10 cellular contexts compared by ENCODE assay signal in the genomic region with DNA sequence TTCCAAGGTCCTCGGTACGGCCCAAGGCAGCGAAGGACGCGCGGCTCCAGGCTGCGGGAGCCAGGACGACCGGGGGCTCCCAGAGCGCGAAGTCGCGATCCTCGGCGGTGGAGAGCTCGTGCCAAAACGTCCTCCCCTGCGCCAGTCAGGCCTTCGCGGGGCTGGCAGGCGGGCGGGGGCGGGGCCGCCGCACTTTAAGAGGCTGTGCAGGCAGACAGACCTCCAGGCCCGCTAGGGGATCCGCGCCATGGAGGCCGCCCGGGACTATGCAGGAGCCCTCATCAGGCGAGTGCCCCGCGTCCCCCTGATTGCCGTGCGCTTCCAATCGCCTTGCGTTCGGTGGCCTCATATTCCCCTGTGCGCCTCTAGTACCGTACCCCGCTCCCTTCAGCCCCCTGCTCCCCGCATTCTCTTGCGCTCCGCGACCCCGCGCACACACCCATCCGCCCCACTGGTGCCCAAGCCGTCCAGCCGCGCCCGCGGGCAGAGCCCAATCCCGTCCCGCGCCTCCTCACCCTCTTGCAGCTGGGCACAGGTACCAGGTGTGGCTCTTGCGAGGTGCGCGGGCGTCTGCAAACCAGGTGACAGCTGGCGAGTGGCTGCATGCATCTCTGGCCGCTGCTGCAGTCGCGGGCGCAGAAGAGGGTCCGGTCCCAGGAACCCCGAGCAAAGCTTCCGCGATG. TPM values are rescaled to one million over a fixed set of nuclear protein-coding genes. Genes with fewer than 3 reads are reported as not detected.
DNase-seq lines count a peak whose midpoint lies in the region; ATAC-seq and TF ChIP-seq lines count a peak whose summit lies in the region.
"Had no signal": no experiment of that assay in that cellular context is flagged by ENCODE, and none has a peak within 500 bp of the region (broad histone marks: within the 10 kb centered on the region; RNA-seq: fewer than 3 reads in every experiment).

A gene with protein sequence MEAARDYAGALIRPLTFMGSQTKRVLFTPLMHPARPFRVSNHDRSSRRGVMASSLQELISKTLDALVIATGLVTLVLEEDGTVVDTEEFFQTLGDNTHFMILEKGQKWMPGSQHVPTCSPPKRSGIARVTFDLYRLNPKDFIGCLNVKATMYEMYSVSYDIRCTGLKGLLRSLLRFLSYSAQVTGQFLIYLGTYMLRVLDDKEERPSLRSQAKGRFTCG (plus strand): TSS at position 225 of the 683 bp plus-strand sequence. CDS start 23 bp downstream, at position 248.

- intact Hi-C loops in gastrocnemius medialis (cut with DNase I; ENCODE audit: low total_unique reads): no loop called here

- no peak within 1 kb of the TSS for H2BK12ac ChIP-seq in H9 (ENCODE audit: insufficient read length, low read depth, low read length)

- no peak within 1 kb of the TSS for H4K5ac ChIP-seq in H9 (ENCODE audit: insufficient read length, low read depth, low read length)

- H3K9ac ChIP-seq in H9 (ENCODE audit: extremely low read depth, insufficient read length, low read length): no peak within 1 kb of the TSS
- H3K9ac ChIP-seq in iPS-15b (ENCODE audit: low read depth, low read length): peak within 1 kb of the TSS; percentile 24

- H3K4me1 ChIP-seq in H9 (ENCODE audit: insufficient read depth, low read length) (peaks cover 6% of the 10 kb centered on the region; the same call in 1 of the 2 replicates), iPS-15b (ENCODE audit: control insufficient read depth, insufficient read depth, low read length) (peaks cover 4% of the 10 kb centered on the region), gastrocnemius medialis (peaks cover 7% of the 10 kb centered on the region in 2 donors)

- no CpG with 5 or more reads among the region's 69 CpGs for WGBS in H9 (ENCODE audit: extremely low coverage, insufficient read length, low lambda C conversion rate)

- no peak within 1 kb of the TSS for H3K4ac ChIP-seq in H9 (ENCODE audit: low read depth, low read length)

- H3K23me2 ChIP-seq in H9 (ENCODE audit: insufficient read length, low read depth, low read length, poor library complexity, severe bottlenecking): peaks cover 13% of the 10 kb centered on the region

- no peak within 1 kb of the TSS for H4K91ac ChIP-seq in H9 (ENCODE audit: insufficient read length, low read depth, low read length)

- H4K20me1 ChIP-seq in H9 (ENCODE audit: control insufficient read depth, insufficient read depth, insufficient read length): no peaks in the 10 kb centered on the region

- no peak within 1 kb of the TSS for H3K18ac ChIP-seq in H9 (ENCODE audit: insufficient read length, low read depth, low read length)

- H3K27me3 ChIP-seq in H9 (ENCODE audit: insufficient read depth, low read length) (peaks cover 35% of the 10 kb centered on the region), iPS-15b (ENCODE audit: control insufficient read depth, insufficient read depth, low read length) (peaks cover 77% of the 10 kb centered on the region), gastrocnemius medialis (peaks cover 23 to 32% (median 24%) of the 10 kb centered on the region in 3 donors)

- no peak within 1 kb of the TSS for H2AK5ac ChIP-seq in H9 (ENCODE audit: insufficient read length, low read length)

- no peaks in the 10 kb centered on the region for H3K79me1 ChIP-seq in H9 (ENCODE audit: insufficient read depth, low read depth, low read length, poor library complexity, severe bottlenecking)

- H3K14ac ChIP-seq in H9 (ENCODE audit: insufficient read depth, low read length): no peak within 1 kb of the TSS

- no peak within 1 kb of the TSS for H2AFZ ChIP-seq in H9 (ENCODE audit: low read length)

- H3K36me3 ChIP-seq in iPS-15b (ENCODE audit: control insufficient read depth, insufficient read depth, low read length) (no peaks in the 10 kb centered on the region), gastrocnemius medialis (no peaks in the 10 kb centered on the region)

- no peak for TF ChIP-seq POLR2A in gastrocnemius medialis (IDR thresholded peaks at IDR 0.05)

- H3K4me3 ChIP-seq in astrocyte of the spinal cord (ENCODE audit: low read depth, low read length) (peak within 1 kb of the TSS; percentile 5), iPS-15b (ENCODE audit: low read depth, low read length) (peak within 1 kb of the TSS; percentile 59), gastrocnemius medialis (peak within 1 kb of the TSS; percentile 41 to 61 (median 46))

- H3K36me3 Mint-ChIP-seq in H9 (ENCODE audit: insufficient read depth in 1 of 3, low read depth in 3 of 3): no peaks in the 10 kb centered on the region; a peak in 1 of 7 replicates
- H3K36me3 Mint-ChIP-seq: activated naive CD4-positive, alpha-beta T cell treated with anti-CD3 and anti-CD28 coated beads, Interleukin-2, amount 10 ng/mL, durations not matched to agents 7 days and 5 days had no signal

- peak; percentile 73 for DNase-seq in H9
- DNase-seq in astrocyte of the spinal cord (ENCODE audit: low read depth, low spot score): no peak
- DNase-seq in gastrocnemius medialis: no peak
- no peak for DNase-seq in NCI-H1930 (lab: John Stamatoyannopoulos, UW)
- no peak for DNase-seq in NCI-H187 treated with DMSO at 0.1 percent for 48 hours (lab: John Stamatoyannopoulos, UW)
- DNase-seq: activated naive CD4-positive, alpha-beta T cell treated with anti-CD3 and anti-CD28 coated beads, Interleukin-2, amount 10 ng/mL, durations not matched to agents 7 days and 5 days had no signal

- H3K4me1 Mint-ChIP-seq in H9: peaks cover 23 to 26% of the 10 kb centered on the region in 2 experiments
- H3K4me1 Mint-ChIP-seq: activated naive CD4-positive, alpha-beta T cell treated with anti-CD3 and anti-CD28 coated beads, Interleukin-2, amount 10 ng/mL, durations not matched to agents 7 days and 5 days had no signal

- no peak within 1 kb of the TSS for H3K23ac ChIP-seq in H9 (ENCODE audit: insufficient read length, low read depth, low read length)

- ATAC-seq in gastrocnemius medialis (no peak), GM19395 (IDR thresholded peaks at IDR 0.05; ENCODE audit: unreplicated experiment) (no peak), GM21576 (IDR thresholded peaks at IDR 0.05; ENCODE audit: unreplicated experiment) (no peak)

- H2BK20ac ChIP-seq in H9 (ENCODE audit: low read depth, low read length, poor library complexity, severe bottlenecking): no peak within 1 kb of the TSS

- H3K9me3 ChIP-seq in H9 (ENCODE audit: control insufficient read depth, low read depth, low read length): no peaks in the 10 kb centered on the region
- no peaks in the 10 kb centered on the region for H3K9me3 ChIP-seq in iPS-15b (ENCODE audit: control insufficient read depth, insufficient read depth, low read length)
- H3K9me3 ChIP-seq in gastrocnemius medialis: no peaks in the 10 kb centered on the region

- H3K27ac Mint-ChIP-seq in H9: no peak within 1 kb of the TSS
- H3K27ac Mint-ChIP-seq: activated naive CD4-positive, alpha-beta T cell treated with anti-CD3 and anti-CD28 coated beads, Interleukin-2, amount 10 ng/mL, durations not matched to agents 7 days and 5 days had no signal

- H3K9me3 Mint-ChIP-seq in H9: no peaks in the 10 kb centered on the region; a peak in 1 of 5 replicates
- H3K9me3 Mint-ChIP-seq: activated naive CD4-positive, alpha-beta T cell treated with anti-CD3 and anti-CD28 coated beads, Interleukin-2, amount 10 ng/mL, durations not matched to agents 7 days and 5 days had no signal

- H2BK120ac ChIP-seq in H9 (ENCODE audit: low read depth, low read length, poor library complexity, severe bottlenecking): no peak within 1 kb of the TSS

- in situ Hi-C loops in astrocyte of the spinal cord (cut with HindIII; ENCODE audit: low sequenced_read_pairs): no loop called here
- in situ Hi-C loops in gastrocnemius medialis (cut with MboI; ENCODE audit: low sequenced_read_pairs in 4 of 4): no loop called here

- no peaks in the 10 kb centered on the region for H3K79me2 ChIP-seq in H9 (ENCODE audit: insufficient read depth, low read length)

- no peak within 1 kb of the TSS for H2BK5ac ChIP-seq in H9 (ENCODE audit: insufficient read length, low read length)

- H2BK15ac ChIP-seq in H9 (ENCODE audit: low read depth, low read length): no peak within 1 kb of the TSS; the same call in 1 of the 2 replicates

- TF ChIP-seq CTCF in H9 (conservative IDR thresholded peaks at IDR 0.05): no peak
- no peak for TF ChIP-seq CTCF in astrocyte of the spinal cord (IDR thresholded peaks at IDR 0.05; ENCODE audit: low read depth, low read length)
- TF ChIP-seq CTCF in gastrocnemius medialis (IDR thresholded peaks at IDR 0.05 in 4 of 5, conservative IDR thresholded peaks at IDR 0.05 in 1 of 5): no peak

- no peak within 1 kb of the TSS for H4K8ac ChIP-seq in H9 (replicated peaks; ENCODE audit: insufficient read length, low read depth, low read length)

- H3K56ac ChIP-seq in H9 (ENCODE audit: insufficient read length, low read depth, low read length): no peak within 1 kb of the TSS

- H3K4me2 ChIP-seq in H9 (ENCODE audit: insufficient read depth, insufficient read length, low read length): peak within 1 kb of the TSS; percentile 92

- H3K27me3 Mint-ChIP-seq in H9 (ENCODE audit: low read depth): peaks cover 84% of the 10 kb centered on the region

- H3K4me3 Mint-ChIP-seq in H9: peak within 1 kb of the TSS; percentile 66 to 84
- H3K4me3 Mint-ChIP-seq: activated naive CD4-positive, alpha-beta T cell treated with anti-CD3 and anti-CD28 coated beads, Interleukin-2, amount 10 ng/mL, durations not matched to agents 7 days and 5 days had no signal

- H3K27ac ChIP-seq in H9 (ENCODE audit: insufficient read length, low read depth, low read length): no peak within 1 kb of the TSS
- H3K27ac ChIP-seq in gastrocnemius medialis: no peak within 1 kb of the TSS

- H3T11ph ChIP-seq in H9 (ENCODE audit: low read length): no peak within 1 kb of the TSS

RNA-seq across cellular contexts. Expression of the gene that starts here (rescaled TPM):
- total RNA-seq in H9 (2021) (not detected in 2 replicates), gastrocnemius medialis (1 to 10 TPM in 1 of 4 donors, under 1 TPM in 1, not detected in 2; 0.33 to 7.4 TPM)
- total RNA-seq: ureter had no signal

Comparison
In these comparisons a context has a peak if more than half of its experiments do, and no peak if none do; other contexts are left out.
1. Peak in DNase-seq and H3K4me2 ChIP-seq in H9; RNA of the gene not detected or under 1 TPM.
2. H3K4me3 ChIP-seq: peak in every context shown above with its lines; median percentile 59 in iPS-15b; 46 in gastrocnemius medialis; 5 in astrocyte of the spinal cord.